In the genomic region with DNA sequence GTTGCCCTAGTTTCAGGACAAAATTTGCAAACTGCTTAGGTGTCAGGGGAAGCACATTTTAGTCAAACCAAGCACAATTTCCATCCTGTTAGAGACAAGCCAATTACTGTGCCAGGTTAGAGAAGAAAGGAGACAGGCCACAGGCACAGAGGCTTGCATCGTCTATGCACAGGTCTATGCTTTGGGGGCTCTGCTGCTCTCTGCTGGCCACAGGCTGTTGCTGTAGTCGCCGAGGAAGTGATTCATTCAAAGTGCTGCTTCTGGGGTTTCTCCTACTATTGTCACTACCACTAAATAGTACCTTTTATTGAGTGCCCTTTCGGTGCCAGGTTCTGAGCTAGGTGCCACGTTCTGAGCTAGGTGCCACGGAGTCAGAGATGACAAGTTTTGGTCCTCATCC, we compare ENCODE assay signal across 8 cellular contexts. TPM values are rescaled to one million over a fixed set of nuclear protein-coding genes. Genes with fewer than 3 reads are reported as not detected.
DNase-seq lines count a peak whose midpoint lies in the region; ATAC-seq and TF ChIP-seq lines count a peak whose summit lies in the region.

No MANE protein-coding gene starts in this region.

- peak; percentile 98 for ATAC-seq in GM21529 (IDR thresholded peaks at IDR 0.05; ENCODE audit: unreplicated experiment)
- no peak for ATAC-seq in omental fat pad (ENCODE audit: low FRiP score)

- H3K27me3 ChIP-seq in prostate gland (replicated peaks; ENCODE audit: insufficient read depth) = no peaks in the 10 kb centered on the region

- no peak for TF ChIP-seq POLR2A in prostate gland (IDR thresholded peaks at IDR 0.05)

- no peak overlapping the region for H3K27ac Mint-ChIP-seq in glutamatergic neuron (ENCODE audit: unreplicated experiment)

- DNase-seq in EH (ENCODE audit: low read depth) (peak; percentile 48), KBM-7 (peak; percentile 60), SIG-M5 (lab: John Stamatoyannopoulos, UW) (peak; percentile 9), glutamatergic neuron (peak; percentile 60), prostate gland (ENCODE audit: low spot score) (peak; percentile 6), omental fat pad (ENCODE audit: low spot score) (no peak)
- peak; percentile 44 for DNase-seq in activated gamma-delta T cell treated with anti-CD3 and anti-CD28 coated beads, Interleukin-2, amount 50 U/mL, for 16 hours (ENCODE audit: low read depth)

- in situ Hi-C loops in KBM-7 (cut with MboI; ENCODE audit: low pct_unique_long_range_greater_than_20kb, low sequenced_read_pairs) = no loop called here

- H3K27me3 Mint-ChIP-seq in glutamatergic neuron (ENCODE audit: unreplicated experiment) = no peaks in the 10 kb centered on the region

- intact Hi-C loops in prostate gland (cut with DNase I) = no loop called here

- H3K27ac ChIP-seq in prostate gland = no peak overlapping the region

- H3K36me3 Mint-ChIP-seq in glutamatergic neuron (ENCODE audit: unreplicated experiment) = no peaks in the 10 kb centered on the region

- no peaks in the 10 kb centered on the region for H3K36me3 ChIP-seq in prostate gland

- WGBS in prostate gland = 0% methylated on average over 6 of the region's 6 CpGs

- H3K9me3 ChIP-seq in prostate gland = no peaks in the 10 kb centered on the region

- no peak overlapping the region for H3K4me3 ChIP-seq in prostate gland

- no peaks in the 10 kb centered on the region for H3K9me3 Mint-ChIP-seq in glutamatergic neuron (ENCODE audit: unreplicated experiment)

- no peak overlapping the region for H3K4me3 Mint-ChIP-seq in glutamatergic neuron (ENCODE audit: unreplicated experiment)

- TF ChIP-seq CTCF in glutamatergic neuron (IDR thresholded peaks at IDR 0.05; ENCODE audit: partially characterized antibody, unreplicated experiment) (peak; percentile 28), prostate gland (IDR thresholded peaks at IDR 0.05) (peak in 3 of 4 experiments; percentile 27 to 39 (median 29)), omental fat pad (IDR thresholded peaks at IDR 0.05) (no peak)

- H3K4me1 Mint-ChIP-seq in glutamatergic neuron (ENCODE audit: low read depth, unreplicated experiment) = no peaks in the 10 kb centered on the region

- no peaks in the 10 kb centered on the region for H3K4me1 ChIP-seq in prostate gland (replicated peaks)

RNA-seq across cellular contexts. Expression of a gene that starts 45.5 kb away (rescaled TPM):
- total RNA-seq in glutamatergic neuron (ENCODE audit: unreplicated experiment) (not detected), prostate gland (1 to 10 TPM; 3.7 to 5.0 TPM), omental fat pad (not detected)

Comparison
In these comparisons a context has a peak if more than half of its experiments do, and no peak if none do; other contexts are left out.
1. CTCF ChIP-seq: peak in glutamatergic neuron (single experiment) and prostate gland (3 of 4); none in omental fat pad (0 of 3).